Comparison of ENCODE assay signal across 7 cellular contexts in genomic region chr6:7107578-7108195, GRCh38. TPM values are rescaled to one million over a fixed set of nuclear protein-coding genes. Genes with fewer than 3 reads are reported as not detected.
A peak's percentile ranks its signal among the peaks of the same experiment; 100 is the strongest.
DNase-seq lines count a peak whose midpoint lies in the region; ATAC-seq, FAIRE-seq and TF ChIP-seq lines count a peak whose summit lies in the region.

TSS of gene RREB1 (plus strand) at chr6:7107961. CDS start at chr6:7181912, 73,951 bp downstream.

- ATAC-seq in HG02588 (IDR thresholded peaks at IDR 0.05; ENCODE audit: unreplicated experiment) = peak; percentile 56
- peak; percentile 70 for ATAC-seq in central memory CD8-positive, alpha-beta T cell (replicated peaks; ENCODE audit: extremely low read depth, poor library complexity, severe bottlenecking)

- no peaks in the 10 kb centered on the region for H3K9me3 Mint-ChIP-seq in central memory CD8-positive, alpha-beta T cell

- peak within 1 kb of the TSS; percentile 90 for H3K27ac Mint-ChIP-seq in central memory CD8-positive, alpha-beta T cell (ENCODE audit: low read depth)

- peak within 1 kb of the TSS; percentile 94 for H3K4me3 Mint-ChIP-seq in central memory CD8-positive, alpha-beta T cell

- peaks cover 36% of the 10 kb centered on the region for H3K4me1 Mint-ChIP-seq in central memory CD8-positive, alpha-beta T cell

- no peaks in the 10 kb centered on the region for H3K27me3 Mint-ChIP-seq in central memory CD8-positive, alpha-beta T cell

- DNase-seq in NCI-H146 treated with DMSO at 0.1 percent for 48 hours (lab: John Stamatoyannopoulos, UW; ENCODE audit: unreplicated experiment) (peak; percentile 7), WERI-Rb-1 (peak; percentile 79), kidney (peak; percentile 77)
- peak; percentile 39 for DNase-seq in central memory CD8-positive, alpha-beta T cell (ENCODE audit: low spot score in 2 of 2)
- peak; percentile 64 for DNase-seq in stimulated activated CD4-positive, alpha-beta T cell treated with anti-CD3 and anti-CD28 coated beads, Interleukin-1b, Interleukin-23, amount 100 ng/mL, for 48 hours

- peak; percentile 63 for TF ChIP-seq POLR2A in GM15510 (IDR thresholded peaks at IDR 0.05; ENCODE audit: borderline replicate concordance, extremely low read depth, insufficient read length)

- H3K27ac ChIP-seq in WERI-Rb-1 = peak within 1 kb of the TSS; percentile 77
- H3K27ac ChIP-seq in kidney (ENCODE audit: low read depth in 2 of 2, low read length in 2 of 2) = peak within 1 kb of the TSS; percentile 92 to 93

- peak within 1 kb of the TSS; percentile 85 to 98 for H3K9ac ChIP-seq in kidney (ENCODE audit: low read length in 2 of 2)

- H3K36me3 ChIP-seq in WERI-Rb-1 = no peaks in the 10 kb centered on the region
- no peaks in the 10 kb centered on the region for H3K36me3 ChIP-seq in kidney (ENCODE audit: control insufficient read depth in 1 of 2, insufficient read depth in 2 of 2, low read length in 2 of 2)

- no peaks in the 10 kb centered on the region for H3K27me3 ChIP-seq in WERI-Rb-1 (ENCODE audit: insufficient read depth, low read depth, severe bottlenecking)

- peaks cover 14% of the 10 kb centered on the region for H3K36me3 Mint-ChIP-seq in central memory CD8-positive, alpha-beta T cell (ENCODE audit: insufficient read depth)

- intact Hi-C loops in kidney (cut with DNase I) = no loop called here

- H3K4me1 ChIP-seq in kidney (ENCODE audit: control insufficient read depth in 1 of 2, insufficient read depth in 1 of 2, low read depth in 1 of 2, low read length in 2 of 2) = peaks cover 8 to 14% of the 10 kb centered on the region in 2 donors

- H3K9me3 ChIP-seq in WERI-Rb-1 (ENCODE audit: severe bottlenecking) (no peaks in the 10 kb centered on the region), kidney (ENCODE audit: control insufficient read depth in 1 of 2, low read length in 2 of 2) (no peaks in the 10 kb centered on the region)

- peak within 1 kb of the TSS; percentile 73 for H3K4me3 ChIP-seq in WERI-Rb-1 (ENCODE audit: low read depth, low read length)
- peak within 1 kb of the TSS; percentile 90 to 94 for H3K4me3 ChIP-seq in kidney (ENCODE audit: low read length in 2 of 2)

- TF ChIP-seq CTCF in WERI-Rb-1 (IDR thresholded peaks at IDR 0.05; ENCODE audit: low read depth, low read length) (no peak), kidney (IDR thresholded peaks at IDR 0.05; ENCODE audit: borderline replicate concordance, extremely low read depth, insufficient read depth) (no peak)

- FAIRE-seq in kidney (lab: Jason Lieb, UNC) = no peak

RNA-seq across cellular contexts. Expression of gene RREB1, which starts in this region (rescaled TPM):
- total RNA-seq in kidney = 56.5 TPM
- 5.9 TPM for polyA plus RNA-seq in kidney (ENCODE audit: insufficient read depth, low read depth, low replicate concordance)

Comparison
In these comparisons a context has a peak if more than half of its experiments do, and no peak if none do; other contexts are left out.
1. Peak in every context shown above with its lines: DNase-seq, ATAC-seq, H3K4me3 ChIP-seq and H3K27ac ChIP-seq.
2. DNase-seq: peak in every context shown above with its lines; median percentile 79 in WERI-Rb-1; 77 in kidney; 64 in stimulated activated CD4-positive, alpha-beta T cell treated with anti-CD3 and anti-CD28 coated beads, Interleukin-1b, Interleukin-23, amount 100 ng/mL, for 48 hours; 39 in central memory CD8-positive, alpha-beta T cell; 7 in NCI-H146 treated with DMSO at 0.1 percent for 48 hours.